24 cellular contexts compared by ENCODE assay signal in genomic region chr22:42160251-42160650, GRCh38. TPM values are rescaled to one million over a fixed set of nuclear protein-coding genes. Genes with fewer than 3 reads are reported as not detected.
"Had no signal": no experiment of that assay in that cellular context is flagged by ENCODE, and none has a peak within 500 bp of the region (broad histone marks: within the 10 kb centered on the region; RNA-seq: fewer than 3 reads in every experiment).

No MANE protein-coding gene starts in this region.

- H3K27ac ChIP-seq: epithelial cell of prostate, hepatocyte, left lung, neural progenitor cell, prostate gland, right atrium auricular region, upper lobe of right lung, VCaP had no signal

- H3K4me3 ChIP-seq: hepatocyte, left lung, lung, neural progenitor cell, prostate gland, right atrium auricular region, thyroid gland, upper lobe of right lung had no signal

- H3K4me1 Mint-ChIP-seq: activated naive CD4-positive, alpha-beta T cell treated with anti-CD3 and anti-CD28 coated beads, Interleukin-2, amount 10 ng/mL, durations not matched to agents 7 days and 5 days; endodermal cell had no signal

- H3K36me3 ChIP-seq: neural progenitor cell, prostate gland, right atrium auricular region had no signal

- H3K4me2 ChIP-seq: hepatocyte, neural progenitor cell had no signal

- H3K9me3 ChIP-seq: left lung, prostate gland, right atrium auricular region, thyroid gland, upper lobe of right lung had no signal

- H3K27ac Mint-ChIP-seq: activated CD4-positive, alpha-beta memory T cell treated with anti-CD3 and anti-CD28 coated beads, Interleukin-2, amount 10 ng/mL, durations not matched to agents 7 days and 5 days; activated CD4-positive, alpha-beta T cell treated with anti-CD3 and anti-CD28 coated beads, Interleukin-2, amount 10 ng/mL, durations not matched to agents 24 days and 14 days; activated naive CD4-positive, alpha-beta T cell treated with anti-CD3 and anti-CD28 coated beads, Interleukin-2, amount 10 ng/mL, durations not matched to agents 7 days and 5 days; endodermal cell; neural progenitor cell had no signal

- DNase-seq: activated CD4-positive, alpha-beta memory T cell treated with anti-CD3 and anti-CD28 coated beads, Interleukin-2, amount 10 ng/mL, durations not matched to agents 7 days and 5 days; activated CD4-positive, alpha-beta T cell treated with anti-CD3 and anti-CD28 coated beads, Interleukin-2, amount 10 ng/mL, durations not matched to agents 24 days and 14 days; activated effector memory CD4-positive, alpha-beta T cell treated with anti-CD3 and anti-CD28 coated beads, Interleukin-2, amount 50 U/mL, for 16 hours; activated naive CD4-positive, alpha-beta T cell treated with anti-CD3 and anti-CD28 coated beads, Interleukin-2, amount 10 ng/mL, durations not matched to agents 7 days and 5 days; activated T-cell treated with anti-CD3 and anti-CD28 coated beads for 4 hours; amygdala; cerebellar nuclear complex; cortex of kidney; endodermal cell; immature natural killer cell; left lung; stimulated activated CD4-positive, alpha-beta T cell treated with anti-CD3 and anti-CD28 coated beads, Interleukin-4, amount 100 ng/mL, for 24 hours; stimulated activated naive CD8-positive, alpha-beta T cell treated with anti-CD3 and anti-CD28 coated beads, Interleukin-15, Interleukin-2, amounts not matched to agents 100 U/mL and 50 U/mL, for 24 hours; thyroid gland; upper lobe of right lung had no signal

- H3K9ac ChIP-seq: neural progenitor cell had no signal

- ATAC-seq: activated CD4-positive, CD25-positive, alpha-beta regulatory T cell treated with anti-CD3 and anti-CD28 coated beads, Interleukin-2, amount 50 U/mL, for 24 hours; left lung; naive thymus-derived CD8-positive, alpha-beta T cell; stimulated activated naive CD8-positive, alpha-beta T cell treated with anti-CD3 and anti-CD28 coated beads, Interleukin-15, Interleukin-2, amounts not matched to agents 100 U/mL and 50 U/mL, for 24 hours; upper lobe of right lung had no signal

- H3K4me3 Mint-ChIP-seq: activated CD4-positive, alpha-beta memory T cell treated with anti-CD3 and anti-CD28 coated beads, Interleukin-2, amount 10 ng/mL, durations not matched to agents 7 days and 5 days; activated CD4-positive, alpha-beta T cell treated with anti-CD3 and anti-CD28 coated beads, Interleukin-2, amount 10 ng/mL, durations not matched to agents 24 days and 14 days; activated naive CD4-positive, alpha-beta T cell treated with anti-CD3 and anti-CD28 coated beads, Interleukin-2, amount 10 ng/mL, durations not matched to agents 7 days and 5 days; endodermal cell; immature natural killer cell; naive thymus-derived CD8-positive, alpha-beta T cell; neural progenitor cell had no signal

- H3K27me3 ChIP-seq: hepatocyte, left lung, neural progenitor cell, right atrium auricular region, thyroid gland, upper lobe of right lung had no signal

- H3K4me1 ChIP-seq: left lung, prostate gland, upper lobe of right lung had no signal

- H2AFZ ChIP-seq: hepatocyte, neural progenitor cell had no signal

- H3K79me2 ChIP-seq: hepatocyte had no signal

- H3K9me3 Mint-ChIP-seq: activated CD4-positive, alpha-beta memory T cell treated with anti-CD3 and anti-CD28 coated beads, Interleukin-2, amount 10 ng/mL, durations not matched to agents 7 days and 5 days; activated CD4-positive, alpha-beta T cell treated with anti-CD3 and anti-CD28 coated beads, Interleukin-2, amount 10 ng/mL, durations not matched to agents 24 days and 14 days; activated naive CD4-positive, alpha-beta T cell treated with anti-CD3 and anti-CD28 coated beads, Interleukin-2, amount 10 ng/mL, durations not matched to agents 7 days and 5 days; endodermal cell; immature natural killer cell; naive thymus-derived CD8-positive, alpha-beta T cell; neural progenitor cell had no signal

- H3K27me3 Mint-ChIP-seq: activated CD4-positive, alpha-beta memory T cell treated with anti-CD3 and anti-CD28 coated beads, Interleukin-2, amount 10 ng/mL, durations not matched to agents 7 days and 5 days; activated CD4-positive, alpha-beta T cell treated with anti-CD3 and anti-CD28 coated beads, Interleukin-2, amount 10 ng/mL, durations not matched to agents 24 days and 14 days; activated naive CD4-positive, alpha-beta T cell treated with anti-CD3 and anti-CD28 coated beads, Interleukin-2, amount 10 ng/mL, durations not matched to agents 7 days and 5 days; naive thymus-derived CD8-positive, alpha-beta T cell had no signal

RNA-seq across cellular contexts. Expression of gene CYP2D6, which starts 29.6 kb away (rescaled TPM):
- total RNA-seq: right atrium auricular region had no signal
- polyA plus RNA-seq: immature natural killer cell had no signal
